ENCODE assay signal across 9 cellular contexts in genomic region chr19:54040003-54040402, GRCh38. TPM values are rescaled to one million over a fixed set of nuclear protein-coding genes. Genes with fewer than 3 reads are reported as not detected.
"Had no signal": no experiment of that assay in that cellular context is flagged by ENCODE, and none has a peak within 500 bp of the region (broad histone marks: within the 10 kb centered on the region; RNA-seq: fewer than 3 reads in every experiment).

No MANE protein-coding gene starts in this region.

- H3K4me3 Mint-ChIP-seq: H9, HFFc6, IgD-negative memory B cell had no signal

- DNase-seq: GOT3, H9, HCEC 1CT, HFFc6, KG1 had no signal

- FAIRE-seq: H54, HTR-8/SVneo had no signal

- H3K4me1 Mint-ChIP-seq: IgD-negative memory B cell had no signal

- H3K27ac Mint-ChIP-seq: H9, HFFc6, IgD-negative memory B cell had no signal

- H3K9me3 Mint-ChIP-seq: HFFc6 had no signal

RNA-seq across cellular contexts. Expression of gene VSTM1, which starts 23.7 kb away (rescaled TPM):
- total RNA-seq: H9, HT-29 had no signal
- polyA plus RNA-seq: IgD-negative memory B cell had no signal

RNA-seq across cellular contexts. Expression of gene TARM1, which starts 41.2 kb away (rescaled TPM):
- total RNA-seq: H9, HFFc6, HT-29 had no signal
- polyA plus RNA-seq: IgD-negative memory B cell had no signal

RNA-seq across cellular contexts. Expression of gene CACNG6, which starts 48.6 kb away (rescaled TPM):
- total RNA-seq: HFFc6 had no signal
- polyA plus RNA-seq: IgD-negative memory B cell had no signal
